In the genomic region with DNA sequence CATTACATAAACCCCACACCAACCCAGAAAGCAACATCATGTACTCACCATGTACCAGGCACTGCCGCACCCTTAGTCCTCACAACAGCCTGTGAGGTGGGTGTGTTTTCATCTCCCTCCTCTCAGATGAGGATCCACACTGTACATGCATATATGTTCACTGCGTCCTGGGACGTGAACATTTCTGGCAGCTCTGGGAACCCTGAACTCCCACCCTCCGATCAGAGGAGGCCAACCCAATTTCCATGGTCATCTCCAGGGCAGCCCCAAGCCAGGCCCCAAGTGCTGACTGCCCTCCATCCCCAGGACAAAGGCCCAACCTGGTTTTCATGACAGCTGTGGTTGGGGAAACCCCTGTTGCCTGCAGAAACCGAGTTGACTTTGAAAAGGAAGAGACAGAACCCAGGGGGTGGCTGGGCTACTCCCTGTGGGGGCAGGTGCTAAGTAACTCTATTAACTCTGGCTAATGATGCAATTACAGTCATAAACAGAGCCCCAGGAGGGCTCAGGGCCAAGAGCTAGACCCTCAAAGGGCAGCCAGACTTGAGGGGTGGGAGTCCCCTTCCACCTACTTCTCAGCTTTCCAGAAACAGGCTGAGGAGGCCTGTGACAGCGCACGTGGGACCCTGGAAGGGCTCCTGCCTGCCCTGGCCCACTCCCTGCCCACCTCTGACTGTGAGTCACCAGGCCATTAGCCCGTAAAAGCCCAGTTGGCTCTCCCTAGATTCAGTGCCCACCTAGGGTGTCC, we compare ENCODE assay signal across 9 cellular contexts. TPM values are rescaled to one million over a fixed set of nuclear protein-coding genes. Genes with fewer than 3 reads are reported as not detected.
DNase-seq lines count a peak whose midpoint lies in the region; ATAC-seq lines count a peak whose summit lies in the region.
"Had no signal": no experiment of that assay in that cellular context is flagged by ENCODE, and none has a peak within 500 bp of the region (broad histone marks: within the 10 kb centered on the region; RNA-seq: fewer than 3 reads in every experiment).

No MANE protein-coding gene starts in this region.

- peak overlapping the region; percentile 70 for H3K4me3 ChIP-seq in iPS-18a (ENCODE audit: low read length)

- peak; percentile 30 for ATAC-seq in GM21528 (IDR thresholded peaks at IDR 0.05; ENCODE audit: low FRiP score, unreplicated experiment)

- DNase-seq in COLO668 (lab: John Stamatoyannopoulos, UW; ENCODE audit: unreplicated experiment) (peak; percentile 45), NCI-H146 treated with DMSO at 0.1 percent for 48 hours (lab: John Stamatoyannopoulos, UW; ENCODE audit: unreplicated experiment) (peak; percentile 97), SHP77 treated with DMSO at 0.1 percent for 48 hours (lab: John Stamatoyannopoulos, UW) (no peak), DMS53 treated with DMSO at 0.1 percent for 48 hours (lab: John Stamatoyannopoulos, UW; ENCODE audit: unreplicated experiment) (no peak)
- DNase-seq in activated T-helper 2 cell treated with anti-CD3 and anti-CD28 coated beads, Interferon-gamma antibody, Interleukin-2, Interleukin-4, amounts not matched to agents 10 μg/mL and 5 μg/mL and 100 μg/mL, durations not matched to agents 14 hours and 24 hours and 36 hours (ENCODE audit: low spot score): peak; percentile 40
- peak; percentile 66 for DNase-seq in stimulated activated CD4-positive, alpha-beta T cell treated with anti-CD3 and anti-CD28 coated beads, Interleukin-4, amount 100 ng/mL, for 24 hours

- H3K27me3 Mint-ChIP-seq in activated T-helper 2 cell treated with anti-CD3 and anti-CD28 coated beads, Interferon-gamma antibody, Interleukin-2, Interleukin-4, amounts not matched to agents 10 μg/mL and 5 μg/mL and 100 μg/mL, durations not matched to agents 14 hours and 24 hours and 36 hours (ENCODE audit: low read depth): no peaks in the 10 kb centered on the region

- no peaks in the 10 kb centered on the region for H3K36me3 Mint-ChIP-seq in activated T-helper 2 cell treated with anti-CD3 and anti-CD28 coated beads, Interferon-gamma antibody, Interleukin-2, Interleukin-4, amounts not matched to agents 10 μg/mL and 5 μg/mL and 100 μg/mL, durations not matched to agents 14 hours and 24 hours and 36 hours (ENCODE audit: low read depth)

- H3K27ac Mint-ChIP-seq in activated T-helper 2 cell treated with anti-CD3 and anti-CD28 coated beads, Interferon-gamma antibody, Interleukin-2, Interleukin-4, amounts not matched to agents 10 μg/mL and 5 μg/mL and 100 μg/mL, durations not matched to agents 14 hours and 24 hours and 36 hours: peak overlapping the region; percentile 1

- no peaks in the 10 kb centered on the region for H3K36me3 ChIP-seq in iPS-18a (ENCODE audit: control insufficient read depth, low read depth, low read length)

- H3K9me3 ChIP-seq in iPS-18a (ENCODE audit: control insufficient read depth, low read depth, low read length): no peaks in the 10 kb centered on the region

- H3K4me3 Mint-ChIP-seq in activated T-helper 2 cell treated with anti-CD3 and anti-CD28 coated beads, Interferon-gamma antibody, Interleukin-2, Interleukin-4, amounts not matched to agents 10 μg/mL and 5 μg/mL and 100 μg/mL, durations not matched to agents 14 hours and 24 hours and 36 hours (ENCODE audit: low read depth): peak overlapping the region; percentile 82

- H3K4me1 ChIP-seq in iPS-18a (ENCODE audit: control insufficient read depth, low read depth, low read length): peaks cover 30% of the 10 kb centered on the region

- no peak overlapping the region for H3K27ac ChIP-seq in iPS-18a (ENCODE audit: low read length)

- peaks cover 30% of the 10 kb centered on the region for H3K4me1 Mint-ChIP-seq in activated T-helper 2 cell treated with anti-CD3 and anti-CD28 coated beads, Interferon-gamma antibody, Interleukin-2, Interleukin-4, amounts not matched to agents 10 μg/mL and 5 μg/mL and 100 μg/mL, durations not matched to agents 14 hours and 24 hours and 36 hours (ENCODE audit: low read depth)

- no peak overlapping the region for H3K9ac ChIP-seq in iPS-18a (ENCODE audit: low read length)

- peaks cover 12% of the 10 kb centered on the region for H3K27me3 ChIP-seq in iPS-18a (ENCODE audit: control insufficient read depth, insufficient read depth, low read length)

- H3K9me3 Mint-ChIP-seq in activated T-helper 2 cell treated with anti-CD3 and anti-CD28 coated beads, Interferon-gamma antibody, Interleukin-2, Interleukin-4, amounts not matched to agents 10 μg/mL and 5 μg/mL and 100 μg/mL, durations not matched to agents 14 hours and 24 hours and 36 hours: no peaks in the 10 kb centered on the region

- intact Hi-C loops in activated T-helper 2 cell treated with anti-CD3 and anti-CD28 coated beads, Interferon-gamma antibody, Interleukin-2, Interleukin-4, amounts not matched to agents 10 μg/mL and 5 μg/mL and 100 μg/mL, durations not matched to agents 14 hours and 24 hours and 36 hours (cut with micrococcal nuclease): loop anchor here (10.0 kb wide), 1 partner anchor 658 kb away; a partner anchor contains a TSS

RNA-seq across cellular contexts. Expression of a gene that starts 2.6 kb away (rescaled TPM):
- total RNA-seq in activated T-helper 2 cell treated with anti-CD3 and anti-CD28 coated beads, Interferon-gamma antibody, Interleukin-2, Interleukin-4, amounts not matched to agents 10 μg/mL and 5 μg/mL and 100 μg/mL, durations not matched to agents 14 hours and 24 hours and 36 hours: 11.2 and 13.4 TPM in 2 replicates

RNA-seq across cellular contexts. Expression of a gene that starts 14.4 kb away (rescaled TPM):
- not detected in 2 replicates for total RNA-seq in activated T-helper 2 cell treated with anti-CD3 and anti-CD28 coated beads, Interferon-gamma antibody, Interleukin-2, Interleukin-4, amounts not matched to agents 10 μg/mL and 5 μg/mL and 100 μg/mL, durations not matched to agents 14 hours and 24 hours and 36 hours
- total RNA-seq: LHCN-M2 had no signal

RNA-seq across cellular contexts. Expression of a gene that starts 46.9 kb away (rescaled TPM):
- 4.7 and 5.8 TPM in 2 replicates for total RNA-seq in activated T-helper 2 cell treated with anti-CD3 and anti-CD28 coated beads, Interferon-gamma antibody, Interleukin-2, Interleukin-4, amounts not matched to agents 10 μg/mL and 5 μg/mL and 100 μg/mL, durations not matched to agents 14 hours and 24 hours and 36 hours

RNA-seq across cellular contexts. Expression of a gene that starts 47.8 kb away (rescaled TPM):
- not detected in 2 replicates for total RNA-seq in activated T-helper 2 cell treated with anti-CD3 and anti-CD28 coated beads, Interferon-gamma antibody, Interleukin-2, Interleukin-4, amounts not matched to agents 10 μg/mL and 5 μg/mL and 100 μg/mL, durations not matched to agents 14 hours and 24 hours and 36 hours

RNA-seq across cellular contexts. Expression of a gene that starts 54.7 kb away (rescaled TPM):
- total RNA-seq in activated T-helper 2 cell treated with anti-CD3 and anti-CD28 coated beads, Interferon-gamma antibody, Interleukin-2, Interleukin-4, amounts not matched to agents 10 μg/mL and 5 μg/mL and 100 μg/mL, durations not matched to agents 14 hours and 24 hours and 36 hours: 308 and 316 TPM in 2 replicates

Comparison
In these comparisons a context has a peak if more than half of its experiments do, and no peak if none do; other contexts are left out.
1. DNase-seq: peak in COLO668 (single experiment), NCI-H146 treated with DMSO at 0.1 percent for 48 hours (single experiment), activated T-helper 2 cell treated with anti-CD3 and anti-CD28 coated beads, Interferon-gamma antibody, Interleukin-2, Interleukin-4, amounts not matched to agents 10 μg/mL and 5 μg/mL and 100 μg/mL, durations not matched to agents 14 hours and 24 hours and 36 hours (single experiment) and stimulated activated CD4-positive, alpha-beta T cell treated with anti-CD3 and anti-CD28 coated beads, Interleukin-4, amount 100 ng/mL, for 24 hours (single experiment); none in SHP77 treated with DMSO at 0.1 percent for 48 hours (single experiment) and DMS53 treated with DMSO at 0.1 percent for 48 hours (single experiment).